11 cellular contexts compared by ENCODE assay signal in the genomic region with DNA sequence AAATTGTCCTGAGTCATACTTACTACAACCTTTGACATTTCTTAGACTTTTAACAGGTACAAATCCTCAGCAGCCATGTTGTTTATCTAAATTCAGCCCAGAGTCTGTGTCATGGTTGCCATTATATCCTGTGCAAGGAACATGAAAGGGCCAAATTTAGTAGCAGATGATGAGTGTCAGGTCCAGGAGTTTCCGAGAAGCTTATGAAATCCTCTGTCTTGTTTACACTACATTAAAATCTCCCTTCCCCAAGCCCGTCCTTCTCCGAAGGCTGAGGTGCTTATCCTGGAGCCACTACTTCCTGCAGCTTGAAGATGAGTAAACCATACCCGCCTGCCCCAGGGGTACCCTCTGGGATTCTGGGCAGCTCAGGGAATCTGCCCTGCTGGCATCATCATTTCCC.
DNase-seq lines count a peak whose midpoint lies in the region; ATAC-seq and TF ChIP-seq lines count a peak whose summit lies in the region.
"Had no signal": no experiment of that assay in that cellular context is flagged by ENCODE, and none has a peak within 500 bp of the region (broad histone marks: within the 10 kb centered on the region; RNA-seq: fewer than 3 reads in every experiment).

No MANE protein-coding gene starts in this region.

- peaks cover 38 to 70% (median 63%) of the 10 kb centered on the region in 4 donors for H3K4me1 ChIP-seq in esophagus muscularis mucosa
- H3K4me1 ChIP-seq in effector memory CD4-positive, alpha-beta T cell (ENCODE audit: control insufficient read depth, insufficient read depth, low read length, poor library complexity, severe bottlenecking) = peaks cover 10% of the 10 kb centered on the region

- POLR2A ChIA-PET in AG04450 (lab: Yijun Ruan, JAX) = interaction anchor here (1.2 to 1.7 kb wide), 2 partner anchors 36 to 166 kb away, joined by 3 to 9 read pairs; no protein-coding TSS in a partner anchor
- POLR2A ChIA-PET in RWPE1 (lab: Yijun Ruan, JAX; ENCODE audit: low non-redundant PET) = no interaction called here

- no peaks in the 10 kb centered on the region for H3K36me3 ChIP-seq in esophagus muscularis mucosa
- no peaks in the 10 kb centered on the region for H3K36me3 ChIP-seq in effector memory CD4-positive, alpha-beta T cell (ENCODE audit: control insufficient read depth, insufficient read depth, low read length)
- H3K36me3 ChIP-seq: BLaER1 treated with 17β-estradiol and CSF1 and Interleukin-3, amounts not matched to agents 10 nM and 100 nM had no signal

- intact Hi-C loops in esophagus muscularis mucosa (cut with DNase I) = no loop called here

- DNase-seq in AG04450 (ENCODE audit: low read depth, low spot score) = peak; percentile 48
- DNase-seq in RWPE1 (ENCODE audit: low spot score) = peak; percentile 25
- no peak for DNase-seq in esophagus muscularis mucosa (ENCODE audit: extremely low spot score)
- no peak for DNase-seq in omental fat pad (ENCODE audit: low spot score)
- DNase-seq in NCI-H345 treated with DMSO at 0.1 percent for 48 hours (lab: John Stamatoyannopoulos, UW; ENCODE audit: unreplicated experiment) = no peak
- no peak for DNase-seq in NCI-H748 treated with DMSO at 0.1 percent for 48 hours (lab: John Stamatoyannopoulos, UW)
- no peak for DNase-seq in effector memory CD4-positive, alpha-beta T cell
- DNase-seq: NCI-H2171 had no signal

- TF ChIP-seq POLR2A in esophagus muscularis mucosa (IDR thresholded peaks at IDR 0.05; ENCODE audit: low read depth) = no peak

- no peaks in the 10 kb centered on the region for H3K27me3 ChIP-seq in AG04450 (ENCODE audit: control insufficient read depth, insufficient read depth, low read length)
- H3K27me3 ChIP-seq in esophagus muscularis mucosa = no peaks in the 10 kb centered on the region
- H3K27me3 ChIP-seq in effector memory CD4-positive, alpha-beta T cell (replicated peaks; ENCODE audit: control insufficient read depth, insufficient read depth, low read length, poor library complexity, severe bottlenecking) = no peaks in the 10 kb centered on the region
- H3K27me3 ChIP-seq: BLaER1 treated with 17β-estradiol and CSF1 and Interleukin-3, amounts not matched to agents 10 nM and 100 nM had no signal

- peak; percentile 3 for ATAC-seq in omental fat pad (ENCODE audit: low FRiP score)
- no peak for ATAC-seq in HG03135 (IDR thresholded peaks at IDR 0.05; ENCODE audit: unreplicated experiment)

- H3K27ac ChIP-seq in AG04450 (ENCODE audit: low read depth, low read length) = peak overlapping the region; percentile 49
- H3K27ac ChIP-seq in RWPE1 = peak overlapping the region; percentile 55; the same call in 1 of the 2 replicates
- H3K27ac ChIP-seq in esophagus muscularis mucosa (replicated peaks in 1 of 4) = peak overlapping the region; percentile 79 to 90 (median 84)
- no peak overlapping the region for H3K27ac ChIP-seq in effector memory CD4-positive, alpha-beta T cell (ENCODE audit: insufficient read depth, low read length, poor library complexity, severe bottlenecking)
- H3K27ac ChIP-seq: BLaER1 treated with 17β-estradiol and CSF1 and Interleukin-3, amounts not matched to agents 10 nM and 100 nM; SK-N-MC had no signal

- H3K9me3 ChIP-seq in AG04450 (ENCODE audit: control insufficient read depth, insufficient read depth, low read length) (no peaks in the 10 kb centered on the region), esophagus muscularis mucosa (no peaks in the 10 kb centered on the region)
- H3K9me3 ChIP-seq in effector memory CD4-positive, alpha-beta T cell (ENCODE audit: control insufficient read depth, low read length) = no peaks in the 10 kb centered on the region

- no peak overlapping the region for H3K4me3 ChIP-seq in AG04450 (ENCODE audit: low read depth, low read length)
- no peak overlapping the region for H3K4me3 ChIP-seq in esophagus muscularis mucosa
- no peak overlapping the region for H3K4me3 ChIP-seq in effector memory CD4-positive, alpha-beta T cell (ENCODE audit: insufficient read depth, low read depth, low read length, poor library complexity, severe bottlenecking)
- H3K4me3 ChIP-seq: BLaER1 treated with 17β-estradiol and CSF1 and Interleukin-3, amounts not matched to agents 10 nM and 100 nM; SK-N-MC had no signal

- CTCF ChIA-PET in AG04450 (lab: Charles Lee) (no interaction called here), RWPE1 (lab: Yijun Ruan, JAX) (no interaction called here)

- peak; percentile 93 for TF ChIP-seq EP300 in esophagus muscularis mucosa (IDR thresholded peaks at IDR 0.05)

- 11% methylated on average over 4 of the region's 4 CpGs for WGBS in esophagus muscularis mucosa

- TF ChIP-seq CTCF in AG04450 (IDR thresholded peaks at IDR 0.05; ENCODE audit: low read depth, low read length) (no peak), RWPE1 (conservative IDR thresholded peaks at IDR 0.05; ENCODE audit: low read depth) (no peak), esophagus muscularis mucosa (IDR thresholded peaks at IDR 0.05) (no peak), omental fat pad (IDR thresholded peaks at IDR 0.05) (no peak)

Comparison
In these comparisons a context has a peak if more than half of its experiments do, and no peak if none do; other contexts are left out.
1. DNase-seq: peak in AG04450 (single experiment) and RWPE1 (single experiment); none in esophagus muscularis mucosa (single experiment), omental fat pad (single experiment), NCI-H345 treated with DMSO at 0.1 percent for 48 hours (single experiment), NCI-H748 treated with DMSO at 0.1 percent for 48 hours (single experiment) and effector memory CD4-positive, alpha-beta T cell (0 of 3).